Comparison of ENCODE assay signal across 12 cellular contexts in the genomic region with DNA sequence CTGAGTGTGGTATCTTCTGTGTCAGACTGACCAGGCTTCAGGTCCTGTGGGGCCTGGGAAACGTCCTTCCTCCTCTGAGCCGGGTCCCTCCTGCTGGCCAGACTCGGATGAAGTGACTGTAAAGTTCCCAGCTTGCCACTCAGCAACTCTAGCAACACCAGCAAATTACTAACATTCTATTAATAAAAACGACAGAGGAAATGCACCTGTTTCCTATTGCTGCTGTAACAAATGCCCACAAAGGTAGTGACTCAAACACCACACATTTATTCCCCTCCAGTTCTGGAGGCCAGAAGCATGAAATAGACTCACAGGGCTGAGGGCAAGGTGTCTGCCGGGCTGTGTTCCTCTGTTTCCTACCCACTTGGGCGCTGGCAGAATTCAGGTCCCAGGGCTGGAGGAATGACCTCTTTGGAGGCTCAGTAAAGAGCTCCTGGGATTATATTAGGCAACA. TPM values are rescaled to one million over a fixed set of nuclear protein-coding genes. Genes with fewer than 3 reads are reported as not detected.
DNase-seq lines count a peak whose midpoint lies in the region; ATAC-seq and TF ChIP-seq lines count a peak whose summit lies in the region.
"Had no signal": no experiment of that assay in that cellular context is flagged by ENCODE, and none has a peak within 500 bp of the region (broad histone marks: within the 10 kb centered on the region; RNA-seq: fewer than 3 reads in every experiment).

No MANE protein-coding gene starts in this region.

- peaks cover 16% of the 10 kb centered on the region for H3F3A ChIP-seq in OCI-LY1 (ENCODE audit: insufficient read depth, low read length)

- H3K9me2 ChIP-seq in OCI-LY1 (ENCODE audit: low read depth, low read length) = no peaks in the 10 kb centered on the region

- H4K20me1 ChIP-seq in OCI-LY1 (ENCODE audit: insufficient read depth, low read length) = no peaks in the 10 kb centered on the region

- ATAC-seq in GM18868 (IDR thresholded peaks at IDR 0.05; ENCODE audit: unreplicated experiment) (peak; percentile 38), HG02798 (IDR thresholded peaks at IDR 0.05; ENCODE audit: poor library complexity, unreplicated experiment) (peak; percentile 25)

- no peak for TF ChIP-seq CTCF in OCI-LY1 (IDR thresholded peaks at IDR 0.05; ENCODE audit: low read length)
- no peak for TF ChIP-seq CTCF in neutrophil (IDR thresholded peaks at IDR 0.05)

- H3K27ac ChIP-seq in OCI-LY1 (ENCODE audit: low read depth, low read length, poor library complexity, severe bottlenecking) (peak overlapping the region; percentile 98), neutrophil (peak overlapping the region; percentile 80)
- H3K27ac ChIP-seq: thoracic aorta had no signal

- no peaks in the 10 kb centered on the region for H3K27me3 ChIP-seq in OCI-LY1 (ENCODE audit: insufficient read depth, low read length)
- H3K27me3 ChIP-seq in neutrophil = no peaks in the 10 kb centered on the region

- H3K4me1 Mint-ChIP-seq in activated T-helper 2 cell treated with anti-CD3 and anti-CD28 coated beads, Interferon-gamma antibody, Interleukin-2, Interleukin-4, amounts not matched to agents 10 μg/mL and 5 μg/mL and 100 μg/mL, durations not matched to agents 14 hours and 24 hours and 36 hours (ENCODE audit: low read depth) = peaks cover 7% of the 10 kb centered on the region

- no peaks in the 10 kb centered on the region for H3K79me2 ChIP-seq in OCI-LY1 (ENCODE audit: insufficient read depth, low read length)

- H3K4me1 ChIP-seq in OCI-LY1 (ENCODE audit: insufficient read depth, low read length, severe bottlenecking) (peaks cover 90% of the 10 kb centered on the region), neutrophil (ENCODE audit: control insufficient read depth in 1 of 2, insufficient read depth in 1 of 2, low read depth in 1 of 2, low read length in 1 of 2) (peaks cover 88 to 93% of the 10 kb centered on the region in 2 experiments)

- no peaks in the 10 kb centered on the region for H3K36me3 Mint-ChIP-seq in activated T-helper 2 cell treated with anti-CD3 and anti-CD28 coated beads, Interferon-gamma antibody, Interleukin-2, Interleukin-4, amounts not matched to agents 10 μg/mL and 5 μg/mL and 100 μg/mL, durations not matched to agents 14 hours and 24 hours and 36 hours (ENCODE audit: low read depth)

- H2AFZ ChIP-seq in OCI-LY1 (ENCODE audit: low read length) = no peak overlapping the region

- H3K36me3 ChIP-seq in OCI-LY1 (ENCODE audit: insufficient read depth, low read length) = no peaks in the 10 kb centered on the region
- H3K36me3 ChIP-seq in neutrophil = no peaks in the 10 kb centered on the region
- H3K36me3 ChIP-seq: thoracic aorta had no signal

- H3K27me3 Mint-ChIP-seq in activated T-helper 2 cell treated with anti-CD3 and anti-CD28 coated beads, Interferon-gamma antibody, Interleukin-2, Interleukin-4, amounts not matched to agents 10 μg/mL and 5 μg/mL and 100 μg/mL, durations not matched to agents 14 hours and 24 hours and 36 hours (ENCODE audit: low read depth) = peaks cover 12% of the 10 kb centered on the region

- H3K9me3 Mint-ChIP-seq in activated T-helper 2 cell treated with anti-CD3 and anti-CD28 coated beads, Interferon-gamma antibody, Interleukin-2, Interleukin-4, amounts not matched to agents 10 μg/mL and 5 μg/mL and 100 μg/mL, durations not matched to agents 14 hours and 24 hours and 36 hours = no peaks in the 10 kb centered on the region
- H3K9me3 Mint-ChIP-seq: activated CD4-positive, alpha-beta T cell treated with anti-CD3 and anti-CD28 coated beads, Interleukin-2, amount 10 ng/mL, durations not matched to agents 7 days and 5 days had no signal

- H3K4me3 Mint-ChIP-seq in activated T-helper 2 cell treated with anti-CD3 and anti-CD28 coated beads, Interferon-gamma antibody, Interleukin-2, Interleukin-4, amounts not matched to agents 10 μg/mL and 5 μg/mL and 100 μg/mL, durations not matched to agents 14 hours and 24 hours and 36 hours (ENCODE audit: low read depth) = no peak overlapping the region
- H3K4me3 Mint-ChIP-seq: activated CD4-positive, alpha-beta T cell treated with anti-CD3 and anti-CD28 coated beads, Interleukin-2, amount 10 ng/mL, durations not matched to agents 7 days and 5 days had no signal

- peak overlapping the region; percentile 63 for H3K9ac ChIP-seq in OCI-LY1 (ENCODE audit: low read length)

- no peak for DNase-seq in stimulated activated CD8-positive, alpha-beta memory T cell treated with anti-CD3 and anti-CD28 coated beads, Interleukin-4, amount 100 ng/mL, for 48 hours
- no peak for DNase-seq in NCI-H1417 (lab: John Stamatoyannopoulos, UW)
- DNase-seq in activated T-helper 2 cell treated with anti-CD3 and anti-CD28 coated beads, Interferon-gamma antibody, Interleukin-2, Interleukin-4, amounts not matched to agents 10 μg/mL and 5 μg/mL and 100 μg/mL, durations not matched to agents 14 hours and 24 hours and 36 hours (ENCODE audit: low spot score) = no peak
- no peak for DNase-seq in stimulated activated CD4-positive, alpha-beta T cell treated with anti-CD3 and anti-CD28 coated beads, Interleukin-4, amount 100 ng/mL, for 24 hours
- DNase-seq: activated CD4-positive, alpha-beta T cell treated with anti-CD3 and anti-CD28 coated beads, Interleukin-2, amount 10 ng/mL, durations not matched to agents 7 days and 5 days; NCI-H69 had no signal

- peak overlapping the region; percentile 61 for H3K4me2 ChIP-seq in OCI-LY1 (ENCODE audit: low read length)

- intact Hi-C loops in activated T-helper 2 cell treated with anti-CD3 and anti-CD28 coated beads, Interferon-gamma antibody, Interleukin-2, Interleukin-4, amounts not matched to agents 10 μg/mL and 5 μg/mL and 100 μg/mL, durations not matched to agents 14 hours and 24 hours and 36 hours (cut with micrococcal nuclease) = no loop called here

- peak overlapping the region; percentile 3 for H3K4me3 ChIP-seq in OCI-LY1 (ENCODE audit: low read depth, low read length, poor library complexity, severe bottlenecking)
- H3K4me3 ChIP-seq in neutrophil (ENCODE audit: low read depth in 1 of 2, low read length in 1 of 2) = no peak overlapping the region
- H3K4me3 ChIP-seq: thoracic aorta had no signal

- no peaks in the 10 kb centered on the region for H3K9me3 ChIP-seq in OCI-LY1 (ENCODE audit: low read length)
- H3K9me3 ChIP-seq in neutrophil = no peaks in the 10 kb centered on the region
- H3K9me3 ChIP-seq: thoracic aorta had no signal

- H3K27ac Mint-ChIP-seq in activated T-helper 2 cell treated with anti-CD3 and anti-CD28 coated beads, Interferon-gamma antibody, Interleukin-2, Interleukin-4, amounts not matched to agents 10 μg/mL and 5 μg/mL and 100 μg/mL, durations not matched to agents 14 hours and 24 hours and 36 hours = no peak overlapping the region
- H3K27ac Mint-ChIP-seq: activated CD4-positive, alpha-beta T cell treated with anti-CD3 and anti-CD28 coated beads, Interleukin-2, amount 10 ng/mL, durations not matched to agents 7 days and 5 days had no signal

RNA-seq across cellular contexts. Expression of gene CTCFL, which starts 48.8 kb away (rescaled TPM):
- not detected in 2 replicates for total RNA-seq in activated T-helper 2 cell treated with anti-CD3 and anti-CD28 coated beads, Interferon-gamma antibody, Interleukin-2, Interleukin-4, amounts not matched to agents 10 μg/mL and 5 μg/mL and 100 μg/mL, durations not matched to agents 14 hours and 24 hours and 36 hours
- total RNA-seq: activated CD4-positive, alpha-beta T cell treated with anti-CD3 and anti-CD28 coated beads, Interleukin-2, amount 10 ng/mL, durations not matched to agents 7 days and 5 days; bronchial epithelial cell; thoracic aorta had no signal
